8 cellular contexts compared by ENCODE assay signal in genomic region chr13:94416454-94417080, GRCh38.
DNase-seq lines count a peak whose midpoint lies in the region; ATAC-seq and TF ChIP-seq lines count a peak whose summit lies in the region.

No MANE protein-coding gene starts in this region.

- TF ChIP-seq CTCF in 22Rv1 (IDR thresholded peaks at IDR 0.05) (peak; percentile 95), GM12865 (IDR thresholded peaks at IDR 0.05; ENCODE audit: insufficient read depth, low read depth, low read length, missing control alignments) (peak; percentile 58)

- H3K4me3 ChIP-seq in GM12865 (ENCODE audit: low read depth, low read length) = no peak overlapping the region

- peak overlapping the region; percentile 49 for H3K27ac ChIP-seq in 22Rv1

- peak; percentile 30 for DNase-seq in GM12865 (ENCODE audit: low read depth)
- peak; percentile 35 for DNase-seq in NCI-H526 treated with DMSO at 0.1 percent for 48 hours (lab: John Stamatoyannopoulos, UW)
- DNase-seq in fibroblast of gingiva (ENCODE audit: low read depth) = peak; percentile 2
- no peak for DNase-seq in GF-D8 (lab: John Stamatoyannopoulos, UW)

- ATAC-seq in HG03439 (IDR thresholded peaks at IDR 0.05; ENCODE audit: unreplicated experiment) (no peak), GM19463 (IDR thresholded peaks at IDR 0.05; ENCODE audit: unreplicated experiment) (no peak), HG03354 (IDR thresholded peaks at IDR 0.05; ENCODE audit: poor library complexity, severe bottlenecking, unreplicated experiment) (no peak)
